Comparison of ENCODE assay signal across 22 cellular contexts in the genomic region with DNA sequence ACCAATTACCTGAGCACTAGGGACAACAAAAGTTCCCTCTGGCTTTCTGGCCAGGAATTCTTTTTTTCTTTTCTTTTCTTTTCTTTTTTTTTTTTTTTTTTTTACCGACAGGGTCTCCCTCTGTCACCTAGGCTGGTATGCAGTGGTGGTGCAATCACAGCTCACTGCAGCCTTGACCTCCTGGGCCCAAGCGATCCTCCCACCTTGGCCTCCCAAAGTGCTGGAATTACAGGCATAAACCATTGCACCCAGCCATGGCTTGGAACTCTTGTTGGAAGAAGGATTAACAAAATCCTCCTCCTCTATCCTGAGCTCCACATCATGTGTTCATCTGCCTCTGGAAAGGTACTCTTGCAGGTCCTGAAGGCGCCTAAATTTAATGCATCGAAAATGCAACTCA. TPM values are rescaled to one million over a fixed set of nuclear protein-coding genes. Genes with fewer than 3 reads are reported as not detected.
DNase-seq lines count a peak whose midpoint lies in the region; ATAC-seq, FAIRE-seq and TF ChIP-seq lines count a peak whose summit lies in the region.
"Had no signal": no experiment of that assay in that cellular context is flagged by ENCODE, and none has a peak within 500 bp of the region (broad histone marks: within the 10 kb centered on the region; RNA-seq: fewer than 3 reads in every experiment).

No MANE protein-coding gene starts in this region.

- H3K9me3 ChIP-seq in H9 (ENCODE audit: control insufficient read depth, low read depth, low read length) (no peaks in the 10 kb centered on the region), endodermal cell (ENCODE audit: control insufficient read depth, low read length) (no peaks in the 10 kb centered on the region), HepG2 (ENCODE audit: low read length) (no peaks in the 10 kb centered on the region), smooth muscle cell (replicated peaks; ENCODE audit: low read depth) (no peaks in the 10 kb centered on the region)

- no peak overlapping the region for H3K14ac ChIP-seq in H9 (ENCODE audit: insufficient read depth, low read length)

- H3K23me2 ChIP-seq in H9 (ENCODE audit: insufficient read length, low read depth, low read length, poor library complexity, severe bottlenecking) = no peaks in the 10 kb centered on the region

- DNase-seq in H9 = peak; percentile 0
- DNase-seq in endodermal cell = peak; percentile 7
- no peak for DNase-seq in HepG2 (ENCODE audit: low spot score)
- DNase-seq in osteocyte (ENCODE audit: extremely low spot score, unreplicated experiment) = peak; percentile 40
- DNase-seq in smooth muscle cell (lab: John Stamatoyannopoulos, UW; ENCODE audit: unreplicated experiment) = no peak
- no peak for DNase-seq in cardiac septum (ENCODE audit: low spot score)
- DNase-seq: C1 segment of cervical spinal cord; Calu3; CD4-positive, alpha-beta memory T cell; COR-L47; DMS53; DND-41; GOT3; HCEC 1CT had no signal

- no peak overlapping the region for H3K4me3 Mint-ChIP-seq in H9
- no peak overlapping the region for H3K4me3 Mint-ChIP-seq in endodermal cell
- no peak overlapping the region for H3K4me3 Mint-ChIP-seq in osteocyte (ENCODE audit: unreplicated experiment)
- H3K4me3 Mint-ChIP-seq: CD4-positive, alpha-beta memory T cell had no signal

- H3K4me3 ChIP-seq in endodermal cell (ENCODE audit: low read length) (no peak overlapping the region), HepG2 (replicated peaks in 1 of 3; ENCODE audit: insufficient read depth in 1 of 3, low read depth in 2 of 3, low read length in 3 of 3) (no peak overlapping the region), smooth muscle cell (no peak overlapping the region)

- H3K27me3 ChIP-seq in H9 (ENCODE audit: insufficient read depth, low read length) (no peaks in the 10 kb centered on the region; the same call in 1 of the 2 replicates), endodermal cell (ENCODE audit: control insufficient read depth, insufficient read depth, low read length, poor library complexity, severe bottlenecking) (no peaks in the 10 kb centered on the region), HepG2 (ENCODE audit: control insufficient read depth in 1 of 2, insufficient read depth in 2 of 2, low read length in 2 of 2) (peaks cover 2 to 3% of the 10 kb centered on the region in 2 experiments; a peak in 2 of 5 replicates), smooth muscle cell (ENCODE audit: low read depth) (peaks cover 33% of the 10 kb centered on the region)

- no peak for FAIRE-seq in HepG2 (lab: Jason Lieb, UNC)
- FAIRE-seq: G401.6, GM12892, H54 had no signal

- no peak for TF ChIP-seq POLR2A in HepG2 (IDR thresholded peaks at IDR 0.05; ENCODE audit: insufficient read depth in 1 of 2, low read depth in 2 of 2, low read length in 2 of 2)

- no peak overlapping the region for H3K23ac ChIP-seq in H9 (ENCODE audit: insufficient read length, low read depth, low read length)

- TF ChIP-seq EP300 in HepG2 (IDR thresholded peaks at IDR 0.05; ENCODE audit: low read depth in 2 of 2, low read length in 2 of 2) (no peak), HepG2 (CRISPR knock-in tag; IDR thresholded peaks at IDR 0.05; ENCODE audit: borderline replicate concordance) (no peak)

- TF ChIP-seq RAD21 in HepG2 (CRISPR knock-in tag; IDR thresholded peaks at IDR 0.05) = no peak

- in situ Hi-C loops in HepG2 (cut with HindIII; ENCODE audit: extremely low pct_ligation_motif_present, low pct_unique_long_range_greater_than_20kb) = no loop called here

- no peak overlapping the region for H2BK12ac ChIP-seq in H9 (ENCODE audit: insufficient read length, low read depth, low read length)

- H3K4ac ChIP-seq in H9 (ENCODE audit: low read depth, low read length) = no peak overlapping the region

- no peaks in the 10 kb centered on the region for H3K9me3 Mint-ChIP-seq in H9
- no peaks in the 10 kb centered on the region for H3K9me3 Mint-ChIP-seq in endodermal cell
- H3K9me3 Mint-ChIP-seq in osteocyte (ENCODE audit: unreplicated experiment) = no peaks in the 10 kb centered on the region
- H3K9me3 Mint-ChIP-seq: CD4-positive, alpha-beta memory T cell had no signal

- H3K79me1 ChIP-seq in H9 (ENCODE audit: insufficient read depth, low read depth, low read length, poor library complexity, severe bottlenecking) = no peaks in the 10 kb centered on the region

- H3K4me1 ChIP-seq in H9 (ENCODE audit: insufficient read depth, low read length) (no peaks in the 10 kb centered on the region), endodermal cell (ENCODE audit: control insufficient read depth, insufficient read depth, low read length) (no peaks in the 10 kb centered on the region), HepG2 (ENCODE audit: insufficient read depth, low read length) (no peaks in the 10 kb centered on the region), smooth muscle cell (ENCODE audit: low read depth) (no peaks in the 10 kb centered on the region)

- H3K27me3 Mint-ChIP-seq in H9 (ENCODE audit: low read depth) (peaks cover 16% of the 10 kb centered on the region), endodermal cell (ENCODE audit: insufficient read depth) (peaks cover 47% of the 10 kb centered on the region), osteocyte (ENCODE audit: unreplicated experiment) (peaks cover 22% of the 10 kb centered on the region)

- BruUV-seq in HepG2 (replicated peaks; lab: Mats Ljungman, UMichigan) = no TSS peak

- no CpG with 5 or more reads among the region's 4 CpGs for WGBS in H9 (ENCODE audit: extremely low coverage, insufficient read length, low lambda C conversion rate)
- 83 to 88% methylated on average over 1 to 4 of the region's 4 CpGs for WGBS in endodermal cell (ENCODE audit: insufficient coverage in 1 of 2, insufficient read length in 1 of 2), 2 experiments
- 45% methylated on average over 4 of the region's 4 CpGs for WGBS in HepG2 (ENCODE audit: low lambda C conversion rate)
- 91% methylated on average over 4 of the region's 4 CpGs for WGBS in smooth muscle cell (ENCODE audit: low lambda C conversion rate)

- TF ChIP-seq CTCF in H9 (conservative IDR thresholded peaks at IDR 0.05) (no peak), endodermal cell (conservative IDR thresholded peaks at IDR 0.05) (no peak), HepG2 (CRISPR knock-in tag; IDR thresholded peaks at IDR 0.05) (no peak), osteocyte (IDR thresholded peaks at IDR 0.05) (no peak), smooth muscle cell (IDR thresholded peaks at IDR 0.05; ENCODE audit: borderline replicate concordance, insufficient read depth, poor library complexity, severe bottlenecking) (no peak)

- no peak overlapping the region for H2BK20ac ChIP-seq in H9 (ENCODE audit: low read depth, low read length, poor library complexity, severe bottlenecking)

- no peaks in the 10 kb centered on the region for H3K36me3 Mint-ChIP-seq in H9 (ENCODE audit: insufficient read depth in 1 of 3, low read depth in 3 of 3)
- H3K36me3 Mint-ChIP-seq in endodermal cell (ENCODE audit: low read depth) = no peaks in the 10 kb centered on the region
- no peaks in the 10 kb centered on the region for H3K36me3 Mint-ChIP-seq in osteocyte (ENCODE audit: unreplicated experiment)
- H3K36me3 Mint-ChIP-seq: CD4-positive, alpha-beta memory T cell had no signal

- ATAC-seq in HepG2 (no peak), GM21786 (IDR thresholded peaks at IDR 0.05; ENCODE audit: unreplicated experiment) (no peak), GM19397 (IDR thresholded peaks at IDR 0.05; ENCODE audit: unreplicated experiment) (no peak)

- no peaks in the 10 kb centered on the region for H3K79me2 ChIP-seq in H9 (ENCODE audit: insufficient read depth, low read length)
- no peaks in the 10 kb centered on the region for H3K79me2 ChIP-seq in HepG2 (ENCODE audit: insufficient read depth, low read length)
- H3K79me2 ChIP-seq in smooth muscle cell (ENCODE audit: low read depth) = no peaks in the 10 kb centered on the region

- intact Hi-C loops in HepG2 (cut with micrococcal nuclease; ENCODE audit: unreplicated experiment) = no loop called here
- intact Hi-C loops in cardiac septum (cut with DNase I) = no loop called here

- no peak overlapping the region for H3K4me2 ChIP-seq in H9 (ENCODE audit: insufficient read depth, insufficient read length, low read length)
- no peak overlapping the region for H3K4me2 ChIP-seq in HepG2 (ENCODE audit: low read depth, low read length)
- no peak overlapping the region for H3K4me2 ChIP-seq in smooth muscle cell

- no peak overlapping the region for H2BK120ac ChIP-seq in H9 (ENCODE audit: low read depth, low read length, poor library complexity, severe bottlenecking)

- POLR2A ChIA-PET in HepG2 (lab: Yijun Ruan, JAX) = no interaction called here

- H4K5ac ChIP-seq in H9 (ENCODE audit: insufficient read length, low read depth, low read length) = no peak overlapping the region

- H3K27ac ChIP-seq in H9 (ENCODE audit: insufficient read length, low read depth, low read length) (no peak overlapping the region), endodermal cell (ENCODE audit: low read depth, low read length) (no peak overlapping the region), HepG2 (ENCODE audit: extremely low read length, insufficient read depth, low read length) (no peak overlapping the region), smooth muscle cell (ENCODE audit: low read depth) (no peak overlapping the region)

- no peaks in the 10 kb centered on the region for H3K36me3 ChIP-seq in endodermal cell (ENCODE audit: control insufficient read depth, insufficient read depth, low read length)
- H3K36me3 ChIP-seq in HepG2 (replicated peaks in 1 of 2; ENCODE audit: control insufficient read depth in 1 of 2, insufficient read depth in 2 of 2, low read length in 2 of 2) = no peaks in the 10 kb centered on the region
- no peaks in the 10 kb centered on the region for H3K36me3 ChIP-seq in smooth muscle cell (ENCODE audit: low read depth)

- H3K4me1 Mint-ChIP-seq in H9 (peaks cover 0 to 4% of the 10 kb centered on the region in 2 experiments; a peak in 2 of 4 replicates), endodermal cell (no peaks in the 10 kb centered on the region), osteocyte (ENCODE audit: unreplicated experiment) (no peaks in the 10 kb centered on the region)
- H3K4me1 Mint-ChIP-seq: CD4-positive, alpha-beta memory T cell had no signal

- no peak overlapping the region for H3K56ac ChIP-seq in H9 (ENCODE audit: insufficient read length, low read depth, low read length)

- H2AFZ ChIP-seq in H9 (ENCODE audit: low read length) (no peak overlapping the region), HepG2 (ENCODE audit: low read length) (no peak overlapping the region), smooth muscle cell (ENCODE audit: low read depth) (no peak overlapping the region)

- no peak overlapping the region for H3K18ac ChIP-seq in H9 (ENCODE audit: insufficient read length, low read depth, low read length)

- H4K20me1 ChIP-seq in H9 (ENCODE audit: control insufficient read depth, insufficient read depth, insufficient read length) (no peaks in the 10 kb centered on the region), HepG2 (ENCODE audit: insufficient read depth, low read length) (no peaks in the 10 kb centered on the region), smooth muscle cell (ENCODE audit: low read depth) (no peaks in the 10 kb centered on the region)

- H3K9ac ChIP-seq in H9 (ENCODE audit: extremely low read depth, insufficient read length, low read length) (no peak overlapping the region), endodermal cell (ENCODE audit: extremely low read depth, low read length, poor library complexity, severe bottlenecking) (no peak overlapping the region), HepG2 (ENCODE audit: insufficient read depth, low read depth, low read length) (no peak overlapping the region), smooth muscle cell (ENCODE audit: low read depth) (no peak overlapping the region)

- no peak overlapping the region for H3T11ph ChIP-seq in H9 (ENCODE audit: low read length)

- H2BK5ac ChIP-seq in H9 (ENCODE audit: insufficient read length, low read length) = no peak overlapping the region

- CTCF ChIA-PET in HepG2 (lab: Yijun Ruan, JAX; ENCODE audit: low intra/inter-chr PET ratio, low total read pairs) = no interaction called here

- H3F3A ChIP-seq in smooth muscle cell (ENCODE audit: low read depth) = no peaks in the 10 kb centered on the region

- H3K27ac Mint-ChIP-seq in H9 = no peak overlapping the region; a peak in 1 of 7 replicates
- no peak overlapping the region for H3K27ac Mint-ChIP-seq in endodermal cell
- no peak overlapping the region for H3K27ac Mint-ChIP-seq in osteocyte (ENCODE audit: unreplicated experiment)
- H3K27ac Mint-ChIP-seq: CD4-positive, alpha-beta memory T cell had no signal

- no peak overlapping the region for H2AK5ac ChIP-seq in H9 (ENCODE audit: insufficient read length, low read length)

- H4K8ac ChIP-seq in H9 (replicated peaks; ENCODE audit: insufficient read length, low read depth, low read length) = no peak overlapping the region

- no peak overlapping the region for H4K91ac ChIP-seq in H9 (ENCODE audit: insufficient read length, low read depth, low read length)

- no peak overlapping the region for H2BK15ac ChIP-seq in H9 (ENCODE audit: low read depth, low read length)

RNA-seq across cellular contexts. Expression of a gene that starts 2.9 kb away (rescaled TPM):
- not detected in 2 replicates for total RNA-seq in H9 (2021)
- under 1 TPM; 0.24 to 0.31 TPM for total RNA-seq in endodermal cell
- polyA plus RNA-seq in endodermal cell (2013, experiment 1 of 2) = not detected
- not detected for polyA plus RNA-seq in endodermal cell (2013, experiment 2 of 2)
- total RNA-seq in HepG2 (2016; rRNA removed; fragmentation: Illumina TruSeq; extraction: Trizol) = not detected in 2 replicates
- not detected in 2 replicates for total RNA-seq in HepG2 (2016; cell fraction: cytosol; rRNA removed; fragmentation: Illumina TruSeq; extraction: Trizol; ENCODE audit: low read depth)
- total RNA-seq in HepG2 (2016; cell fraction: insoluble cytoplasmic fraction; rRNA removed; fragmentation: Illumina TruSeq; extraction: Trizol) = not detected in 2 replicates
- total RNA-seq in HepG2 (2016; cell fraction: membrane; rRNA removed; fragmentation: Illumina TruSeq; extraction: Trizol) = not detected in 2 replicates
- total RNA-seq in HepG2 (2016; cell fraction: nucleus; rRNA removed; fragmentation: Illumina TruSeq; extraction: Trizol) = not detected in 2 replicates
- polyA plus RNA-seq in HepG2 (2011; rRNA removed) = not detected in 2 replicates
- polyA plus RNA-seq in HepG2 (2011; cell fraction: cytosol; rRNA removed) = not detected in 2 replicates
- polyA plus RNA-seq in HepG2 (2011; cell fraction: nucleus; rRNA removed) = not detected in 2 replicates
- polyA plus RNA-seq in HepG2 (2012) = not detected in 2 replicates
- polyA plus RNA-seq in HepG2 (2016; cell fraction: cytosol; fragmentation: Illumina TruSeq; extraction: Trizol; ENCODE audit: low read depth) = not detected in 2 replicates
- not detected in 2 replicates for polyA plus RNA-seq in HepG2 (2016; cell fraction: insoluble cytoplasmic fraction; fragmentation: Illumina TruSeq; extraction: Trizol; ENCODE audit: low read depth)
- not detected in 2 replicates for polyA plus RNA-seq in HepG2 (2016; cell fraction: membrane; fragmentation: Illumina TruSeq; extraction: Trizol; ENCODE audit: low read depth)
- not detected in 2 replicates for polyA plus RNA-seq in HepG2 (2016; cell fraction: nucleus; fragmentation: Illumina TruSeq; extraction: Trizol; ENCODE audit: insufficient read depth, low read depth)
- polyA minus RNA-seq in HepG2 (2011; rRNA and poly(A)+ RNA removed; ENCODE audit: low replicate concordance) = not detected in 2 replicates
- not detected in 2 replicates for polyA minus RNA-seq in HepG2 (2011; cell fraction: cytosol; rRNA and poly(A)+ RNA removed)
- not detected in 2 replicates for polyA minus RNA-seq in HepG2 (2011; cell fraction: nucleus; rRNA and poly(A)+ RNA removed)
- total RNA-seq in osteocyte = not detected in 2 replicates
- total RNA-seq in smooth muscle cell = not detected in 2 replicates
- polyA plus RNA-seq in smooth muscle cell = not detected in 2 replicates
- total RNA-seq in cardiac septum = 5.4 TPM
- total RNA-seq: A172; A673; Calu3; CD4-positive, alpha-beta memory T cell had no signal
- polyA plus RNA-seq: BJ; CD4-positive, alpha-beta memory T cell had no signal

RNA-seq across cellular contexts. Expression of a gene that starts 30.2 kb away (rescaled TPM):
- total RNA-seq in H9 (2021) (not detected in 2 replicates), endodermal cell (not detected), HepG2 (2016; rRNA removed; fragmentation: Illumina TruSeq; extraction: Trizol) (0.09 TPM in 1 of 2 replicates, not detected in the other), osteocyte (not detected in 2 replicates), smooth muscle cell (not detected in 2 replicates), cardiac septum (not detected)
- polyA plus RNA-seq in endodermal cell (2013, experiment 1 of 2) = not detected
- not detected for polyA plus RNA-seq in endodermal cell (2013, experiment 2 of 2)
- total RNA-seq in HepG2 (2016; cell fraction: cytosol; rRNA removed; fragmentation: Illumina TruSeq; extraction: Trizol; ENCODE audit: low read depth) = not detected in 2 replicates
- not detected in 2 replicates for total RNA-seq in HepG2 (2016; cell fraction: insoluble cytoplasmic fraction; rRNA removed; fragmentation: Illumina TruSeq; extraction: Trizol)
- total RNA-seq in HepG2 (2016; cell fraction: membrane; rRNA removed; fragmentation: Illumina TruSeq; extraction: Trizol) = not detected in 2 replicates
- total RNA-seq in HepG2 (2016; cell fraction: nucleus; rRNA removed; fragmentation: Illumina TruSeq; extraction: Trizol) = not detected in 2 replicates
- polyA plus RNA-seq in HepG2 (2011; rRNA removed) (not detected in 2 replicates), smooth muscle cell (0.19 and 1.3 TPM in 2 replicates)
- 0.05 and 0.06 TPM in 2 replicates for polyA plus RNA-seq in HepG2 (2011; cell fraction: cytosol; rRNA removed)
- polyA plus RNA-seq in HepG2 (2011; cell fraction: nucleus; rRNA removed) = not detected in 2 replicates
- polyA plus RNA-seq in HepG2 (2012) = 0.13 TPM in 1 of 2 replicates, not detected in the other
- not detected in 2 replicates for polyA plus RNA-seq in HepG2 (2016; cell fraction: cytosol; fragmentation: Illumina TruSeq; extraction: Trizol; ENCODE audit: low read depth)
- polyA plus RNA-seq in HepG2 (2016; cell fraction: insoluble cytoplasmic fraction; fragmentation: Illumina TruSeq; extraction: Trizol; ENCODE audit: low read depth) = not detected in 2 replicates
- polyA plus RNA-seq in HepG2 (2016; cell fraction: membrane; fragmentation: Illumina TruSeq; extraction: Trizol; ENCODE audit: low read depth) = not detected in 2 replicates
- polyA plus RNA-seq in HepG2 (2016; cell fraction: nucleus; fragmentation: Illumina TruSeq; extraction: Trizol; ENCODE audit: insufficient read depth, low read depth) = not detected in 2 replicates
- not detected in 2 replicates for polyA minus RNA-seq in HepG2 (2011; rRNA and poly(A)+ RNA removed; ENCODE audit: low replicate concordance)
- not detected in 2 replicates for polyA minus RNA-seq in HepG2 (2011; cell fraction: cytosol; rRNA and poly(A)+ RNA removed)
- polyA minus RNA-seq in HepG2 (2011; cell fraction: nucleus; rRNA and poly(A)+ RNA removed) = not detected in 2 replicates
- total RNA-seq: A172; A673; Calu3; CD4-positive, alpha-beta memory T cell had no signal
- polyA plus RNA-seq: BJ; CD4-positive, alpha-beta memory T cell had no signal

Comparison
In these comparisons a context has a peak if more than half of its experiments do, and no peak if none do; other contexts are left out.
1. DNase-seq: peak in H9 (single experiment), endodermal cell (single experiment) and osteocyte (single experiment); none in HepG2 (single experiment), smooth muscle cell (single experiment) and cardiac septum (single experiment).